ENCODE assay signal across 11 cellular contexts in the genomic region with DNA sequence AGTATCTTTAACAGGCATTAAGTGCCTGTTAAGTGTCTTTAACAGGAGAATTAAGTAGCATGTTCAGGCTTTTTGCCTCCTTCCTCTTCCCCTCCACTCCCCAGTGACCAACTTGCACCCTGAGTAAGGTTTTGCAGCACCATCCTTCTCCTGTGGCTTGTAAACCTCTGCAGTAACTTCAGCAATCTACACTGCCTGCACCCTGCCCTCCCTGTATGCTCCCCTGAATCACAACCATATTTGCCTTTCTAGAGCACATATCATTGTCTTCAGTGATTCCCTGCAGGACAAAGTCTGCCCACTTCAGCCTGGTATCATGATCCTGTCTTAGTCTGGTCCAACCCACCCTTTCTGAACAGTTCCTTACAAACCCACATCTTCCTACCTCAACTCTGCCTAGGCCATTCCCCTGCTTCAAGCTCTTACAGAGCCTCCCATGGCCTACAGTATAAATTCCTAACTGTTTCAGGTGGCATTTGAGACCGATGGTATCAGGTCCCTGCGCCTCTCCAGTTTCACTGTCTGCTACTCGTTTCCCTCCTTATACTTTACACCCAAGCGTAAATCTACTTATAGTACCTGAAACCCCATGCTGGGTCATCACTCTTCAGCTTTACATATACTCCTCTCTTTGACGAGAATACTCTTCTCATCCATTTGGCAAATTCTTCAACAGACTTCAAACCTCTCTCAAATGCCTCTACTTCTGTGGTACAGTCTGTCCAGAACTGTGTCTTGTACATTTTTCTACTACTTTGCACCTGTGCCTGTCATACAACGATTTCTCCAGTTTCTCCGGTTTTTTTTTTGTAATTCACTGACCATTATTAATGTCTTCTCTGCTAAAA.
DNase-seq lines count a peak whose midpoint lies in the region; ATAC-seq and TF ChIP-seq lines count a peak whose summit lies in the region.
"Had no signal": no experiment of that assay in that cellular context is flagged by ENCODE, and none has a peak within 500 bp of the region (broad histone marks: within the 10 kb centered on the region; RNA-seq: fewer than 3 reads in every experiment).

No MANE protein-coding gene starts in this region.

- H3K9me3 Mint-ChIP-seq in activated T-cell treated with anti-CD3 and anti-CD28 coated beads, Interleukin-2, amount 50 U/mL, for 4 hours = no peaks in the 10 kb centered on the region
- H3K9me3 Mint-ChIP-seq: endodermal cell, GM23338 had no signal

- H3K27me3 Mint-ChIP-seq in activated T-cell treated with anti-CD3 and anti-CD28 coated beads, Interleukin-2, amount 50 U/mL, for 4 hours (ENCODE audit: low read depth) = no peaks in the 10 kb centered on the region

- TF ChIP-seq CTCF in breast epithelium (IDR thresholded peaks at IDR 0.05) = no peak
- TF ChIP-seq CTCF in stomach (IDR thresholded peaks at IDR 0.05) = no peak

- H3K27ac ChIP-seq in breast epithelium (peak overlapping the region; percentile 82 to 85), mucosa of rectum (ENCODE audit: low read depth in 2 of 2, low read length in 2 of 2) (peak overlapping the region; percentile 66 to 67), stomach (peak overlapping the region; percentile 37 to 88 (median 86))

- H3K4me1 Mint-ChIP-seq in activated T-cell treated with anti-CD3 and anti-CD28 coated beads, Interleukin-2, amount 50 U/mL, for 4 hours (ENCODE audit: low read depth) = peaks cover 9% of the 10 kb centered on the region

- H3K36me3 ChIP-seq in breast epithelium (no peaks in the 10 kb centered on the region), mucosa of rectum (ENCODE audit: control insufficient read depth in 2 of 2, insufficient read depth in 2 of 2, low read length in 2 of 2) (no peaks in the 10 kb centered on the region), stomach (no peaks in the 10 kb centered on the region)

- no peaks in the 10 kb centered on the region for H3K36me3 Mint-ChIP-seq in activated T-cell treated with anti-CD3 and anti-CD28 coated beads, Interleukin-2, amount 50 U/mL, for 4 hours (ENCODE audit: insufficient read depth)

- H3K4me3 ChIP-seq in breast epithelium (peak overlapping the region in 1 of 3 donors; percentile 24), mucosa of rectum (ENCODE audit: low read length in 2 of 2) (no peak overlapping the region), stomach (no peak overlapping the region)
- H3K4me3 ChIP-seq: GM23338 had no signal

- no peak for TF ChIP-seq EP300 in stomach (IDR thresholded peaks at IDR 0.05)

- DNase-seq in LHCN-M2 (ENCODE audit: low read depth) (peak; percentile 81), breast epithelium (ENCODE audit: low spot score in 2 of 2) (no peak), stomach (no peak), iPS-NIHi7 (ENCODE audit: extremely low spot score) (no peak), NCI-H1436 treated with DMSO at 0.1 percent for 48 hours (lab: John Stamatoyannopoulos, UW) (no peak)
- no peak for DNase-seq in activated T-cell treated with anti-CD3 and anti-CD28 coated beads, Interleukin-2, amount 50 U/mL, for 4 hours
- no peak for DNase-seq in NK-92 treated with Interleukin-12 subunit alpha and Interleukin-12 subunit beta, amount 100 ng/mL, for 24 hours (lab: John Stamatoyannopoulos, UW)
- DNase-seq: activated CD4-positive, alpha-beta T cell treated with anti-CD3 and anti-CD28 coated beads for 1 hour; endodermal cell had no signal

- peaks cover 12 to 33% of the 10 kb centered on the region in 2 donors for H3K4me1 ChIP-seq in breast epithelium
- peaks cover 11 to 32% of the 10 kb centered on the region in 2 donors for H3K4me1 ChIP-seq in mucosa of rectum (ENCODE audit: control insufficient read depth in 2 of 2, insufficient read depth in 2 of 2, low read length in 2 of 2)
- peaks cover 29 to 70% (median 67%) of the 10 kb centered on the region in 4 donors for H3K4me1 ChIP-seq in stomach

- intact Hi-C loops in breast epithelium (cut with DNase I; ENCODE audit: low total_unique reads) = no loop called here
- intact Hi-C loops in stomach (cut with DNase I; ENCODE audit: low total_unique reads) = no loop called here

- H3K9me3 ChIP-seq in breast epithelium = no peaks in the 10 kb centered on the region
- no peaks in the 10 kb centered on the region for H3K9me3 ChIP-seq in mucosa of rectum (ENCODE audit: control insufficient read depth in 2 of 2, low read length in 2 of 2)
- no peaks in the 10 kb centered on the region for H3K9me3 ChIP-seq in stomach

- H3K4me3 Mint-ChIP-seq in activated T-cell treated with anti-CD3 and anti-CD28 coated beads, Interleukin-2, amount 50 U/mL, for 4 hours = no peak overlapping the region
- H3K4me3 Mint-ChIP-seq: endodermal cell, GM23338 had no signal

- no peak overlapping the region for H3K9ac ChIP-seq in mucosa of rectum (ENCODE audit: low read depth in 1 of 2, low read length in 2 of 2)

- TF ChIP-seq POLR2A in breast epithelium (IDR thresholded peaks at IDR 0.05) (no peak), stomach (IDR thresholded peaks at IDR 0.05) (no peak)

- 75 to 89% (median 79%) methylated on average over 7 of the region's 7 CpGs for WGBS in stomach, 5 donors

- H3K27me3 ChIP-seq in breast epithelium = no peaks in the 10 kb centered on the region
- no peaks in the 10 kb centered on the region for H3K27me3 ChIP-seq in mucosa of rectum (ENCODE audit: control insufficient read depth in 2 of 2, insufficient read depth in 2 of 2, low read length in 2 of 2)
- H3K27me3 ChIP-seq in stomach = no peaks in the 10 kb centered on the region

- ATAC-seq in activated T-cell treated with anti-CD3 and anti-CD28 coated beads, Interleukin-2, amount 50 U/mL, for 4 hours = no peak
- ATAC-seq: GM23338 had no signal
